In the genomic region with DNA sequence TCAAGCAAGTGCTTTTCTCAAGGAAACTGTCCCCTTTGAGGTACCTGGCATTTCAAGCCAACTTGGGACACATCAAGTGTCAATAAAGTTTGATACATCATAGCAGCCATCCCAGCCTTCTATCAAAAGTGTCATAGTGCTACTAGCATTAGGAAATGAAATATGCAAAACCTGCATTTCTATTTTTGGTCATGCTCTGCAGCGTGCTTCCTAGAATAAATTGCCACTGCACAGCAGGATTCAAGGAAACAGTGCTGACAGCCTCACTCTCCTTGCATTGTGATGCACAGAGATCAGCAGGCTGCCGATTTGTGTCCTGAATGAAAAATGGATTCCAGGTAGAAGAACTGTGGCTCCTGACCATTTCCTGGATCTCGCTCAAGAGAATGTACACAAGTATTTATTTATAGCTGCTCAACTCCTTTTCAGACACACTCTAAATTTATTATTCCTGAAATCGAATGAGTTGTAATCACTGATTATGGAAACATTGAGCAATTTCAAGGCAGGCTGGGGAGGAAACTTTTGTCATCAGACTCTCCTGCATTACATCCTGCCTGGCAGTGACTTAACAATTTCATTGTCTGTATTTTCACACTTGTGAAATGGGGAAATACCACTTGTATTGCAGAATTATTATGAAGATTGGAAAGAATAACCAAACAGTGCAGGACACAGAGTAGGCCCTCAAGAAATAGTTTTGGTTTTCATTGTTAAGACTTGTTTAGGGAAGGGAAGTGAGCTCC, we compare ENCODE assay signal across 8 cellular contexts.
DNase-seq lines count a peak whose midpoint lies in the region; TF ChIP-seq lines count a peak whose summit lies in the region.

No MANE protein-coding gene starts in this region.

- peaks cover 11 to 12% of the 10 kb centered on the region in 2 donors for H3K36me3 Mint-ChIP-seq in CD14-positive monocyte

- in situ Hi-C loops in brain microvascular endothelial cell (cut with HindIII; ENCODE audit: low pct_ligation_motif_present, low sequenced_read_pairs) (no loop called here), GM13976 (cut with MboI; ENCODE audit: low sequenced_read_pairs, unreplicated experiment) (no loop called here)

- no peaks in the 10 kb centered on the region for H3K27me3 Mint-ChIP-seq in CD14-positive monocyte (ENCODE audit: low read depth in 3 of 3)

- H3K27ac ChIP-seq in brain microvascular endothelial cell, result peak overlapping the region; percentile 94

- peak; percentile 62 for DNase-seq in CD14-positive monocyte (ENCODE audit: low spot score)
- peak; percentile 50 for DNase-seq in LHCN-M2 (ENCODE audit: low read depth)
- DNase-seq in brain microvascular endothelial cell, result no peak
- DNase-seq in lung microvascular endothelial cell (ENCODE audit: low read depth in 2 of 2), result peak; percentile 90 to 92
- no peak for DNase-seq in GM13976 (ENCODE audit: low spot score)
- DNase-seq in GOT3 (lab: John Stamatoyannopoulos, UW), result no peak
- no peak for DNase-seq in stimulated activated CD4-positive, alpha-beta T cell treated with anti-CD3 and anti-CD28 coated beads, Interleukin-4, amount 100 ng/mL, for 4 hours
- no peak for DNase-seq in activated gamma-delta T cell (lab: John Stamatoyannopoulos, UW)

- H3K27ac Mint-ChIP-seq in CD14-positive monocyte, result peak overlapping the region; percentile 98 to 100 (median 99)

- no peaks in the 10 kb centered on the region for H3K27me3 ChIP-seq in brain microvascular endothelial cell (replicated peaks)

- intact Hi-C loops in CD14-positive monocyte (cut with micrococcal nuclease), result loop anchor here (5.0 to 10.0 kb wide), 4 partner anchors 117 to 1010 kb away; partner anchors contain the start of genes SLC38A6 (in 2 of the 2), TRMT5 (in 2 of the 2) and PCNX4 (in 1 of the 2)

- peaks cover 58% of the 10 kb centered on the region for H3K4me1 Mint-ChIP-seq in CD14-positive monocyte

- H3K4me3 Mint-ChIP-seq in CD14-positive monocyte, result peak overlapping the region; percentile 11 to 64

- no peaks in the 10 kb centered on the region for H3K36me3 ChIP-seq in brain microvascular endothelial cell (replicated peaks)

- TF ChIP-seq CTCF in CD14-positive monocyte (IDR thresholded peaks at IDR 0.05), result no peak
- no peak for TF ChIP-seq CTCF in brain microvascular endothelial cell (IDR thresholded peaks at IDR 0.05; ENCODE audit: low read depth, low read length, missing control alignments)
- no peak for TF ChIP-seq CTCF in GM13976 (IDR thresholded peaks at IDR 0.05; ENCODE audit: borderline replicate concordance, control extremely low read depth, extremely low read depth, insufficient read depth, missing control alignments)

- no peak overlapping the region for H3K4me3 ChIP-seq in brain microvascular endothelial cell (ENCODE audit: low read depth, low read length)

- H3K9me3 Mint-ChIP-seq in CD14-positive monocyte, result peaks cover 4 to 15% (median 10%) of the 10 kb centered on the region in 7 donors

Comparison
In these comparisons a context has a peak if more than half of its experiments do, and no peak if none do; other contexts are left out.
1. DNase-seq: peak in CD14-positive monocyte (single experiment), LHCN-M2 (single experiment) and lung microvascular endothelial cell (2 of 2); none in brain microvascular endothelial cell (single experiment), GM13976 (single experiment), GOT3 (single experiment), stimulated activated CD4-positive, alpha-beta T cell treated with anti-CD3 and anti-CD28 coated beads, Interleukin-4, amount 100 ng/mL, for 4 hours (0 of 2) and activated gamma-delta T cell (single experiment).